28 cellular contexts compared by ENCODE assay signal in genomic region chr2:142694282-142694681, GRCh38.
"Had no signal": no experiment of that assay in that cellular context is flagged by ENCODE, and none has a peak within 500 bp of the region (broad histone marks: within the 10 kb centered on the region; RNA-seq: fewer than 3 reads in every experiment).

No MANE protein-coding gene starts in this region.

- H3K9me3 ChIP-seq: adrenal gland, ascending aorta, breast epithelium, colonic mucosa, esophagus squamous epithelium, gastroesophageal sphincter had no signal

- H3K4me1 Mint-ChIP-seq: activated naive CD4-positive, alpha-beta T cell treated with anti-CD3 and anti-CD28 coated beads, Interleukin-2, amount 50 U/mL, for 24 hours; activated naive CD8-positive, alpha-beta T cell treated with anti-CD3 and anti-CD28 coated beads for 36 hours; activated naive CD8-positive, alpha-beta T cell treated with anti-CD3 and anti-CD28 coated beads, Interleukin-2, amount 50 U/mL, for 24 hours; activated T-helper 17 cell treated with anti-CD3 and anti-CD28 coated beads, Interleukin-2, amount 50 U/mL, for 72 hours had no signal

- H3K27me3 ChIP-seq: adrenal gland, ascending aorta, breast epithelium, cardiac muscle cell, colonic mucosa, esophagus squamous epithelium had no signal

- H3K27me3 Mint-ChIP-seq: activated B cell treated with CpG ODN at 0.5 μM for 24 hours; activated CD8-positive, alpha-beta T cell treated with anti-CD3 and anti-CD28 coated beads for 36 hours; activated naive CD4-positive, alpha-beta T cell treated with anti-CD3 and anti-CD28 coated beads, Interleukin-2, amount 50 U/mL, for 24 hours; activated naive CD8-positive, alpha-beta T cell treated with anti-CD3 and anti-CD28 coated beads for 36 hours; activated naive CD8-positive, alpha-beta T cell treated with anti-CD3 and anti-CD28 coated beads, Interleukin-2, amount 50 U/mL, for 24 hours; activated T-helper 17 cell treated with anti-CD3 and anti-CD28 coated beads, Interleukin-2, amount 50 U/mL, for 72 hours had no signal

- H3K27ac Mint-ChIP-seq: activated B cell treated with CpG ODN at 0.5 μM for 24 hours; activated CD8-positive, alpha-beta T cell treated with anti-CD3 and anti-CD28 coated beads for 36 hours; activated naive CD4-positive, alpha-beta T cell treated with anti-CD3 and anti-CD28 coated beads, Interleukin-2, amount 50 U/mL, for 24 hours; activated naive CD8-positive, alpha-beta T cell treated with anti-CD3 and anti-CD28 coated beads for 36 hours; activated naive CD8-positive, alpha-beta T cell treated with anti-CD3 and anti-CD28 coated beads, Interleukin-2, amount 50 U/mL, for 24 hours; activated T-helper 17 cell treated with anti-CD3 and anti-CD28 coated beads, Interleukin-2, amount 50 U/mL, for 72 hours had no signal

- H3K27ac ChIP-seq: adrenal gland, ascending aorta, breast epithelium, cardiac muscle cell, colonic mucosa, epithelial cell of prostate, esophagus squamous epithelium, gastroesophageal sphincter, WERI-Rb-1 had no signal

- H3K36me3 ChIP-seq: adrenal gland, ascending aorta, breast epithelium, cardiac muscle cell, colonic mucosa, esophagus squamous epithelium, gastroesophageal sphincter, WERI-Rb-1 had no signal

- H3K9me3 Mint-ChIP-seq: activated B cell treated with CpG ODN at 0.5 μM for 24 hours; activated CD8-positive, alpha-beta T cell treated with anti-CD3 and anti-CD28 coated beads for 36 hours; activated naive CD8-positive, alpha-beta T cell treated with anti-CD3 and anti-CD28 coated beads, Interleukin-2, amount 50 U/mL, for 24 hours; activated T-cell treated with anti-CD3 and anti-CD28 coated beads, Interleukin-2, amount 50 U/mL, for 4 hours had no signal

- H3K4me1 ChIP-seq: adrenal gland, ascending aorta, breast epithelium, colonic mucosa, esophagus squamous epithelium, gastroesophageal sphincter had no signal

- H3K4me3 ChIP-seq: adrenal gland, ascending aorta, breast epithelium, cardiac muscle cell, colonic mucosa, esophagus squamous epithelium, gastroesophageal sphincter had no signal

- H3K36me3 Mint-ChIP-seq: activated naive CD4-positive, alpha-beta T cell treated with anti-CD3 and anti-CD28 coated beads, Interleukin-2, amount 50 U/mL, for 24 hours; activated naive CD8-positive, alpha-beta T cell treated with anti-CD3 and anti-CD28 coated beads for 36 hours; brain had no signal

- DNase-seq: activated B cell treated with CpG ODN at 0.5 μM for 24 hours; activated CD4-positive, alpha-beta T cell treated with anti-CD3 and anti-CD28 coated beads for 48 hours; activated CD4-positive, alpha-beta T cell treated with anti-CD3 and anti-CD28 coated beads, Interleukin-2, amount 50 U/mL, for 1 hour; activated CD4-positive, alpha-beta T cell treated with anti-CD3 and anti-CD28 coated beads, Interleukin-2, amount 50 U/mL, for 48 hours; activated CD8-positive, alpha-beta memory T cell treated with anti-CD3 and anti-CD28 coated beads for 24 hours; activated CD8-positive, alpha-beta T cell treated with anti-CD3 and anti-CD28 coated beads for 36 hours; activated effector memory CD4-positive, alpha-beta T cell treated with Interleukin-2 at 50 U/mL for 16 hours; activated gamma-delta T cell treated with Interleukin-2 at 50 U/mL for 16 hours; activated naive CD4-positive, alpha-beta T cell treated with Interleukin-2 at 50 U/mL for 16 hours; activated naive CD8-positive, alpha-beta T cell treated with anti-CD3 and anti-CD28 coated beads for 36 hours; activated naive CD8-positive, alpha-beta T cell treated with anti-CD3 and anti-CD28 coated beads, Interleukin-2, amount 50 U/mL, for 24 hours; activated T-cell treated with anti-CD3 and anti-CD28 coated beads, Interleukin-2, amount 50 U/mL, for 4 hours; adrenal gland; central memory CD4-positive, alpha-beta T cell; cerebellar nuclear complex; colonic mucosa; effector CD8-positive, alpha-beta T cell; esophagus squamous epithelium; T-helper 2 cell; WERI-Rb-1 had no signal

- H3K4me3 Mint-ChIP-seq: activated B cell treated with CpG ODN at 0.5 μM for 24 hours; activated CD8-positive, alpha-beta T cell treated with anti-CD3 and anti-CD28 coated beads for 36 hours; activated naive CD4-positive, alpha-beta T cell treated with anti-CD3 and anti-CD28 coated beads, Interleukin-2, amount 50 U/mL, for 24 hours; activated naive CD8-positive, alpha-beta T cell treated with anti-CD3 and anti-CD28 coated beads for 36 hours; activated naive CD8-positive, alpha-beta T cell treated with anti-CD3 and anti-CD28 coated beads, Interleukin-2, amount 50 U/mL, for 24 hours; activated T-cell treated with anti-CD3 and anti-CD28 coated beads, Interleukin-2, amount 50 U/mL, for 4 hours; activated T-helper 17 cell treated with anti-CD3 and anti-CD28 coated beads, Interleukin-2, amount 50 U/mL, for 72 hours; brain had no signal
